ENCODE assay signal across 12 cellular contexts in genomic region chr2:106195456-106195855, GRCh38. TPM values are rescaled to one million over a fixed set of nuclear protein-coding genes. Genes with fewer than 3 reads are reported as not detected.
A peak's percentile ranks its signal among the peaks of the same experiment; 100 is the strongest.
DNase-seq lines count a peak whose midpoint lies in the region; ATAC-seq and TF ChIP-seq lines count a peak whose summit lies in the region.
"Had no signal": no experiment of that assay in that cellular context is flagged by ENCODE, and none has a peak within 500 bp of the region (broad histone marks: within the 10 kb centered on the region; RNA-seq: fewer than 3 reads in every experiment).

No MANE protein-coding gene starts in this region.

- DNase-seq in T-helper 2 cell treated with Interferon-gamma antibody and Interleukin-4, amounts not matched to agents 5 μg/mL and 100 μg/mL, for 36 hours (ENCODE audit: low spot score) = no peak
- DNase-seq in T-helper 2 cell = no peak
- no peak for DNase-seq in activated naive CD8-positive, alpha-beta T cell treated with anti-CD3 and anti-CD28 coated beads for 36 hours
- no peak for DNase-seq in nephron progenitor cell
- DNase-seq in MG63 = no peak
- DNase-seq in spleen = no peak
- DNase-seq: activated CD4-positive, CD25-positive, alpha-beta regulatory T cell treated with anti-CD3 and anti-CD28 coated beads, Interleukin-2, amount 50 U/mL, for 72 hours; lower lobe of right lung; NCI-H1694 had no signal

- intact Hi-C loops in spleen (cut with DNase I; ENCODE audit: low total_unique reads) = no loop called here

- H3K27ac ChIP-seq in HUES6 (ENCODE audit: low read depth, low read length) (no peak overlapping the region), spleen (no peak overlapping the region)

- H3K4me1 ChIP-seq in HUES6 (ENCODE audit: control insufficient read depth, insufficient read depth, low read length) = peaks cover 27% of the 10 kb centered on the region
- H3K4me1 ChIP-seq in spleen = peaks cover 7 to 43% (median 32%) of the 10 kb centered on the region in 6 donors

- peaks cover 11% of the 10 kb centered on the region for H3K27me3 Mint-ChIP-seq in T-helper 2 cell treated with Interferon-gamma antibody and Interleukin-4, amounts not matched to agents 5 μg/mL and 100 μg/mL, for 36 hours (ENCODE audit: low read depth)
- no peaks in the 10 kb centered on the region for H3K27me3 Mint-ChIP-seq in activated naive CD8-positive, alpha-beta T cell treated with anti-CD3 and anti-CD28 coated beads for 36 hours
- H3K27me3 Mint-ChIP-seq in nephron progenitor cell (ENCODE audit: low read depth, poor library complexity) = peaks cover 6% of the 10 kb centered on the region

- WGBS in spleen, 5 donors = 85 to 94% (median 88%) methylated on average over 6 of the region's 6 CpGs

- no peak overlapping the region for H3K27ac Mint-ChIP-seq in T-helper 2 cell treated with Interferon-gamma antibody and Interleukin-4, amounts not matched to agents 5 μg/mL and 100 μg/mL, for 36 hours
- H3K27ac Mint-ChIP-seq in activated naive CD8-positive, alpha-beta T cell treated with anti-CD3 and anti-CD28 coated beads for 36 hours = no peak overlapping the region
- no peak overlapping the region for H3K27ac Mint-ChIP-seq in nephron progenitor cell

- no peak for ATAC-seq in HG03520 (IDR thresholded peaks at IDR 0.05; ENCODE audit: unreplicated experiment)
- ATAC-seq: lower lobe of right lung, pancreas had no signal

- TF ChIP-seq POLR2A in spleen (IDR thresholded peaks at IDR 0.05) = no peak

- H3K9me3 ChIP-seq in HUES6 (ENCODE audit: control insufficient read depth, insufficient read depth, low read depth, low read length) (no peaks in the 10 kb centered on the region), MG63 (no peaks in the 10 kb centered on the region), spleen (no peaks in the 10 kb centered on the region)
- H3K9me3 ChIP-seq: lower lobe of right lung, pancreas had no signal

- no peak for TF ChIP-seq CTCF in nephron progenitor cell (IDR thresholded peaks at IDR 0.05)
- TF ChIP-seq CTCF in spleen (IDR thresholded peaks at IDR 0.05 in 8 of 11, conservative IDR thresholded peaks at IDR 0.05 in 3 of 11) = no peak

- no peak overlapping the region for H3K9ac ChIP-seq in HUES6 (ENCODE audit: low read length)

- H3K4me3 ChIP-seq in HUES6 (ENCODE audit: low read depth, low read length) (peak overlapping the region; percentile 75; the same call in 1 of the 2 replicates), MG63 (no peak overlapping the region), spleen (peak overlapping the region in 2 of 8 donors; percentile 90 to 99)

- H3K4me3 Mint-ChIP-seq in T-helper 2 cell treated with Interferon-gamma antibody and Interleukin-4, amounts not matched to agents 5 μg/mL and 100 μg/mL, for 36 hours = peak overlapping the region; percentile 88
- H3K4me3 Mint-ChIP-seq in activated naive CD8-positive, alpha-beta T cell treated with anti-CD3 and anti-CD28 coated beads for 36 hours = peak overlapping the region; percentile 68
- peak overlapping the region; percentile 86 for H3K4me3 Mint-ChIP-seq in nephron progenitor cell

- H3K27me3 ChIP-seq in HUES6 (ENCODE audit: control insufficient read depth, insufficient read depth, low read length) = no peaks in the 10 kb centered on the region
- H3K27me3 ChIP-seq in MG63 = no peaks in the 10 kb centered on the region
- no peaks in the 10 kb centered on the region for H3K27me3 ChIP-seq in spleen (replicated peaks in 1 of 7)
- H3K27me3 ChIP-seq: pancreas had no signal

- peaks cover 9% of the 10 kb centered on the region for H3K36me3 Mint-ChIP-seq in T-helper 2 cell treated with Interferon-gamma antibody and Interleukin-4, amounts not matched to agents 5 μg/mL and 100 μg/mL, for 36 hours (ENCODE audit: low read depth)
- peaks cover 16% of the 10 kb centered on the region for H3K36me3 Mint-ChIP-seq in activated naive CD8-positive, alpha-beta T cell treated with anti-CD3 and anti-CD28 coated beads for 36 hours
- H3K36me3 Mint-ChIP-seq in nephron progenitor cell (ENCODE audit: low read depth) = peaks cover 5% of the 10 kb centered on the region

- no peaks in the 10 kb centered on the region for H3K36me3 ChIP-seq in HUES6 (ENCODE audit: control insufficient read depth, insufficient read depth, low read length)
- H3K36me3 ChIP-seq in MG63 = no peaks in the 10 kb centered on the region
- H3K36me3 ChIP-seq in spleen = no peaks in the 10 kb centered on the region
- H3K36me3 ChIP-seq: lower lobe of right lung, pancreas had no signal

- H3K9me3 Mint-ChIP-seq in T-helper 2 cell treated with Interferon-gamma antibody and Interleukin-4, amounts not matched to agents 5 μg/mL and 100 μg/mL, for 36 hours = no peaks in the 10 kb centered on the region
- H3K9me3 Mint-ChIP-seq in activated naive CD8-positive, alpha-beta T cell treated with anti-CD3 and anti-CD28 coated beads for 36 hours = no peaks in the 10 kb centered on the region
- no peaks in the 10 kb centered on the region for H3K9me3 Mint-ChIP-seq in nephron progenitor cell

- H3K4me1 Mint-ChIP-seq in T-helper 2 cell treated with Interferon-gamma antibody and Interleukin-4, amounts not matched to agents 5 μg/mL and 100 μg/mL, for 36 hours (ENCODE audit: low read depth) = peaks cover 27% of the 10 kb centered on the region
- H3K4me1 Mint-ChIP-seq in activated naive CD8-positive, alpha-beta T cell treated with anti-CD3 and anti-CD28 coated beads for 36 hours = peaks cover 26% of the 10 kb centered on the region
- H3K4me1 Mint-ChIP-seq in nephron progenitor cell = peaks cover 42% of the 10 kb centered on the region

RNA-seq across cellular contexts. Expression of gene UXS1, which starts 1.4 kb away (rescaled TPM):
- total RNA-seq in activated naive CD8-positive, alpha-beta T cell treated with anti-CD3 and anti-CD28 coated beads for 36 hours = 10 to 100 TPM; 43.4 to 44.5 TPM
- 18.9 and 21.8 TPM in 2 replicates for total RNA-seq in MG63 (2014; rRNA removed; shearing (Covaris generic); ENCODE audit: low replicate concordance)
- 10 to 100 TPM; 32.1 to 60.1 (median 44.3) TPM for total RNA-seq in spleen
- 10 to 100 TPM in 2 of 3 donors, 1 to 10 TPM in 1; 9.5 to 14.1 (median 13.0) TPM for polyA plus RNA-seq in spleen
